19 cellular contexts compared by ENCODE assay signal in the genomic region with DNA sequence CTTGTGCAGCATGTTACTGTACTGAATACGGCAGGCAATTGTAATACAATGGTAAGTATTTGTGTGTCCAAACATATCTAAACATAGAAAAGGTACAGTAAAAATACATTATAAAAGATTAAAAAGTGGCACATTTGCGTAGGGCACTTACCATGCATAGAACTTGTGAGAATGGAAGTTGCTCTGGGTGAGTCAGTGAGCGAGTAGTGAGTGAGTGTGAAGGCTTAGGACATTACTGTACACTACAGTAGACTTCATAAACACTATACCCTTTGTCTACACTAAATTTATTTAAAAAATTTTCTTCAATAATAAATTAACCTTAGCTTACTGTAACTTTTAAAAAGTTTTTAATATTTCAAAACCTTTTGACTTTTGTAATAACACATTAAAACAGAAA. TPM values are rescaled to one million over a fixed set of nuclear protein-coding genes. Genes with fewer than 3 reads are reported as not detected.
DNase-seq lines count a peak whose midpoint lies in the region; ATAC-seq, FAIRE-seq and TF ChIP-seq lines count a peak whose summit lies in the region.
"Had no signal": no experiment of that assay in that cellular context is flagged by ENCODE, and none has a peak within 500 bp of the region (broad histone marks: within the 10 kb centered on the region; RNA-seq: fewer than 3 reads in every experiment).

No MANE protein-coding gene starts in this region.

- in situ Hi-C loops in mammary epithelial cell (cut with MboI; ENCODE audit: low sequenced_read_pairs in 2 of 2) (loop anchor here in 1 of 2 donors (25.0 kb wide), 1 partner anchor 253 kb away; no protein-coding TSS in a partner anchor), KBM-7 (cut with MboI; ENCODE audit: low pct_unique_long_range_greater_than_20kb, low sequenced_read_pairs) (no loop called here)

- H3K4me2 ChIP-seq in mammary epithelial cell (ENCODE audit: insufficient read depth, low read depth, low read length) (no peak overlapping the region), PC-3 (ENCODE audit: low read length) (no peak overlapping the region)
- H3K4me2 ChIP-seq: BLaER1, GM23338 had no signal

- no peaks in the 10 kb centered on the region for H3K27me3 ChIP-seq in mammary epithelial cell (ENCODE audit: insufficient read depth, low read length)
- no peaks in the 10 kb centered on the region for H3K27me3 ChIP-seq in PC-3 (ENCODE audit: low read length)
- H3K27me3 ChIP-seq: BLaER1 had no signal

- TF ChIP-seq CTCF in mammary epithelial cell (conservative IDR thresholded peaks at IDR 0.05 in 1 of 2, IDR thresholded peaks at IDR 0.05 in 1 of 2; ENCODE audit: extremely low read depth in 1 of 2, insufficient read depth in 1 of 2, low read depth in 1 of 2, low read length in 2 of 2), result no peak
- no peak for TF ChIP-seq CTCF in MCF 10A (IDR thresholded peaks at IDR 0.05; ENCODE audit: unreplicated experiment)
- TF ChIP-seq CTCF in PC-3 (conservative IDR thresholded peaks at IDR 0.05; ENCODE audit: low read depth, low read length), result no peak

- no peaks in the 10 kb centered on the region for H3K9me2 ChIP-seq in PC-3 (replicated peaks; ENCODE audit: low read length)

- peak; percentile 44; the same call in 1 of the 2 replicates for ATAC-seq in PC-3
- ATAC-seq: GM23338 had no signal

- H4K20me1 ChIP-seq in mammary epithelial cell (ENCODE audit: insufficient read depth, low read length) (no peaks in the 10 kb centered on the region), PC-3 (ENCODE audit: low read length) (no peaks in the 10 kb centered on the region)
- H4K20me1 ChIP-seq: BLaER1 had no signal

- H2AFZ ChIP-seq in mammary epithelial cell (ENCODE audit: low read depth, low read length) (no peak overlapping the region), PC-3 (ENCODE audit: low read length) (no peak overlapping the region)
- H2AFZ ChIP-seq: GM23338 had no signal

- H3K36me3 ChIP-seq in mammary epithelial cell (ENCODE audit: insufficient read depth, low read length), result no peaks in the 10 kb centered on the region
- H3K36me3 ChIP-seq in PC-3 (ENCODE audit: low read depth, low read length), result no peaks in the 10 kb centered on the region

- H3K9ac ChIP-seq in mammary epithelial cell (ENCODE audit: insufficient read depth, low read length) (no peak overlapping the region), PC-3 (ENCODE audit: low read length) (no peak overlapping the region)
- H3K9ac ChIP-seq: BLaER1 had no signal

- H3K79me2 ChIP-seq in mammary epithelial cell (ENCODE audit: insufficient read depth, low read length) (no peaks in the 10 kb centered on the region), PC-3 (ENCODE audit: low read length) (no peaks in the 10 kb centered on the region)

- no peaks in the 10 kb centered on the region for H3F3A ChIP-seq in PC-3 (ENCODE audit: low read length, unreplicated experiment)

- POLR2A ChIA-PET in MCF 10A (lab: Yijun Ruan, JAX) (interaction anchor here (1.2 kb wide), 1 partner anchor 12 kb away, joined by 3 read pairs; no protein-coding TSS in a partner anchor), PC-3 (lab: Charles Lee; ENCODE audit: unreplicated experiment) (no interaction called here)

- DNase-seq in mammary epithelial cell (peak; percentile 32), MCF 10A (ENCODE audit: unreplicated experiment) (no peak), PC-3 (peak; percentile 16), GF-D8 (lab: John Stamatoyannopoulos, UW) (no peak), KBM-7 (no peak)
- DNase-seq in stimulated activated CD4-positive, alpha-beta T cell treated with anti-CD3 and anti-CD28 coated beads, Interleukin-12 subunit alpha, Interleukin-12 subunit beta, amount 100 ng/mL, for 4 hours, result no peak
- no peak for DNase-seq in stimulated activated CD4-positive, alpha-beta T cell treated with anti-CD3 and anti-CD28 coated beads, Interleukin-4, amount 100 ng/mL, for 24 hours
- DNase-seq: AML-193; Calu3; CD4-positive, CD25-positive, alpha-beta regulatory T cell; DMS 273 treated with DMSO at 0.1 percent for 48 hours; EL; GDM1; H7 had no signal

- 100% methylated on average over 3 of the region's 3 CpGs for WGBS in mammary epithelial cell (ENCODE audit: low coverage, missing lambda C conversion rate)

- BruUV-seq in mammary epithelial cell (replicated peaks; lab: Mats Ljungman, UMichigan) (no TSS peak), MCF 10A (replicated peaks; lab: Mats Ljungman, UMichigan) (no TSS peak), PC-3 (replicated peaks; lab: Mats Ljungman, UMichigan) (no TSS peak)

- FAIRE-seq in endometrium (lab: Jason Lieb, UNC), result peak; percentile 45

- H3K4me1 Mint-ChIP-seq in MCF 10A (ENCODE audit: insufficient read depth, unreplicated experiment), result no peaks in the 10 kb centered on the region
- H3K4me1 Mint-ChIP-seq: CD4-positive, CD25-positive, alpha-beta regulatory T cell; GM23338 had no signal

- CTCF ChIA-PET in mammary epithelial cell (lab: Charles Lee; ENCODE audit: low non-redundant PET), result no interaction called here
- CTCF ChIA-PET in MCF 10A (lab: Yijun Ruan, JAX), result interaction anchor here (0.6 to 1.5 kb wide), 7 partner anchors 16 to 651 kb away, joined by 3 to 4 read pairs (median 4); no protein-coding TSS in a partner anchor
- CTCF ChIA-PET in PC-3 (lab: Charles Lee), result no interaction called here

- H3K36me3 Mint-ChIP-seq in MCF 10A (ENCODE audit: insufficient read depth, unreplicated experiment), result peaks cover 11% of the 10 kb centered on the region

- no peaks in the 10 kb centered on the region for H3K9me3 ChIP-seq in mammary epithelial cell (replicated peaks; ENCODE audit: insufficient read depth, low read length)
- H3K9me3 ChIP-seq in PC-3 (ENCODE audit: low read length), result no peaks in the 10 kb centered on the region
- H3K9me3 ChIP-seq: BLaER1 had no signal

- dilution Hi-C loops in mammary epithelial cell (cut with HindIII; ENCODE audit: low sequenced_read_pairs), result no loop called here

- H3K4me3 ChIP-seq in mammary epithelial cell (replicated peaks in 1 of 3; ENCODE audit: insufficient read depth in 1 of 3, low read depth in 2 of 3, low read length in 3 of 3) (no peak overlapping the region), PC-3 (ENCODE audit: low read length) (no peak overlapping the region)
- H3K4me3 ChIP-seq: BLaER1, GM23338 had no signal

- H3K4me1 ChIP-seq in mammary epithelial cell (ENCODE audit: insufficient read depth, low read length) (no peaks in the 10 kb centered on the region), PC-3 (ENCODE audit: insufficient read depth, low read length) (no peaks in the 10 kb centered on the region)
- H3K4me1 ChIP-seq: BLaER1 had no signal

- no peak overlapping the region for H3K27ac Mint-ChIP-seq in MCF 10A (ENCODE audit: low read depth, unreplicated experiment)
- H3K27ac Mint-ChIP-seq: CD4-positive, CD25-positive, alpha-beta regulatory T cell; GM23338 had no signal

- H3K9me3 Mint-ChIP-seq in MCF 10A (ENCODE audit: unreplicated experiment), result no peaks in the 10 kb centered on the region
- H3K9me3 Mint-ChIP-seq: GM23338 had no signal

- no peak overlapping the region for H3K4me3 Mint-ChIP-seq in MCF 10A (ENCODE audit: unreplicated experiment)
- H3K4me3 Mint-ChIP-seq: CD4-positive, CD25-positive, alpha-beta regulatory T cell; GM23338 had no signal

- no peaks in the 10 kb centered on the region for H3K27me3 Mint-ChIP-seq in MCF 10A (ENCODE audit: insufficient read depth, unreplicated experiment)
- H3K27me3 Mint-ChIP-seq: CD4-positive, CD25-positive, alpha-beta regulatory T cell had no signal

- no peak overlapping the region for H3K27ac ChIP-seq in mammary epithelial cell (ENCODE audit: insufficient read depth, low read depth, low read length)
- H3K27ac ChIP-seq in PC-3 (ENCODE audit: low read length), result no peak overlapping the region
- H3K27ac ChIP-seq: 22Rv1, BLaER1, HL-60 had no signal

- intact Hi-C loops in mammary epithelial cell (cut with micrococcal nuclease) (no loop called here), MCF 10A (cut with micrococcal nuclease) (loop anchor here (10.0 kb wide), 1 partner anchor 591 kb away; no protein-coding TSS in a partner anchor), PC-3 (cut with micrococcal nuclease) (no loop called here)

RNA-seq across cellular contexts. Expression of gene BPGM, which starts 37.5 kb away (rescaled TPM):
- total RNA-seq in mammary epithelial cell, result 10 to 100 TPM; 21.3 to 55.2 TPM
- polyA plus RNA-seq in mammary epithelial cell, result 15.1 TPM
- polyA minus RNA-seq in mammary epithelial cell, result 5.8 TPM
- total RNA-seq in MCF 10A (2022), result 8.2 and 10.8 TPM in 2 replicates
- total RNA-seq in PC-3 (2014; rRNA removed), result 9.6 and 14.6 TPM in 2 replicates

Comparison
In these comparisons a context has a peak if more than half of its experiments do, and no peak if none do; other contexts are left out.
1. DNase-seq: peak in mammary epithelial cell (single experiment) and PC-3 (single experiment); none in MCF 10A (single experiment), GF-D8 (single experiment), stimulated activated CD4-positive, alpha-beta T cell treated with anti-CD3 and anti-CD28 coated beads, Interleukin-12 subunit alpha, Interleukin-12 subunit beta, amount 100 ng/mL, for 4 hours (single experiment), stimulated activated CD4-positive, alpha-beta T cell treated with anti-CD3 and anti-CD28 coated beads, Interleukin-4, amount 100 ng/mL, for 24 hours (single experiment) and KBM-7 (single experiment).